ENCODE assay signal across 1 cellular context in the genomic region with DNA sequence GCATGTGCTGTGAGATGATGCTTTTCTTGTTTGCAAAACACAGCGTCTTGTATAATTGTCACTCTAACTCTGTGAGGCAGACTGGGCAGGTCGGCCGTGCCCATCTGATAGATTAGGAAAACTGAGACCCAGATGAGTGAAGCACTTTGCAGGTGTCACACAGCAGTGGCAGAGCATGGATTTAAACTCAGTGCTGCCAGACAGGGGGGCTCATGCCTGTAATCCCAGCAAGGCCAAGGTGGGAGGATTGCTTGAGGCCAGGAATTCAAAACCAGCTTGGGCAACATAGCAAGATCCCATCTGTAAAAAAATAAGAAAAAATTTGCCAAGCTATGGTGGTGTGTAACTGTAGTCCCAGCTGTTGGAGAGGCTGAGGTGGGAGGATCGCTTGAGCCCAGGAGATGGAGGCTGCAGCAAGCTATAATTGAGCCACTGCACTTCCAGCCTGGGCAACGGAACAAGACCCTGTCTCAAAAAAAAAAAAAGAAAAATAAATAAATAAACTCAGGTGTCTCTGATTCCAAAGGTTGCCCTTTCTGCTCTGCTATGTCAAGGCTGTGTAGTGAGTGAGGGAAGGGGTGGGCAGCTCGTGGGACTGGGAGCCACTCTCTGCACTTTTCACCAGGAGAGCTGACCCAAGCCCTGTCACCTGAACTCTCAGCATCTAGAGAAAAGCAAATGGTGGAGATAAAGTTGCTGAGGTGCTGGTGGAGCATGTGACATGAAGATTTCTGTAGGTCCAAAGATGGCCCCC.
A peak's percentile ranks its signal among the peaks of the same experiment; 100 is the strongest.
TF ChIP-seq lines count a peak whose summit lies in the region.

No MANE protein-coding gene starts in this region.

TF ChIP-seq in WTC11, 78 proteins besides CTCF, POLR2A, EP300 and RAD21:
- TF ChIP-seq ATF1 (CRISPR knock-in tag; IDR thresholded peaks at IDR 0.05), result no peak
- no peak for TF ChIP-seq SOX15 (CRISPR knock-in tag; IDR thresholded peaks at IDR 0.05)
- 0 out of 2 replicates have a peak, but pooled peaks have one; percentile 23 for TF ChIP-seq GTF2I (CRISPR knock-in tag; conservative IDR thresholded peaks at IDR 0.05)
- TF ChIP-seq ZNF121 (CRISPR knock-in tag; IDR thresholded peaks at IDR 0.05), result peak; percentile 46; the same call in 1 of the 2 replicates
